In the genomic region with DNA sequence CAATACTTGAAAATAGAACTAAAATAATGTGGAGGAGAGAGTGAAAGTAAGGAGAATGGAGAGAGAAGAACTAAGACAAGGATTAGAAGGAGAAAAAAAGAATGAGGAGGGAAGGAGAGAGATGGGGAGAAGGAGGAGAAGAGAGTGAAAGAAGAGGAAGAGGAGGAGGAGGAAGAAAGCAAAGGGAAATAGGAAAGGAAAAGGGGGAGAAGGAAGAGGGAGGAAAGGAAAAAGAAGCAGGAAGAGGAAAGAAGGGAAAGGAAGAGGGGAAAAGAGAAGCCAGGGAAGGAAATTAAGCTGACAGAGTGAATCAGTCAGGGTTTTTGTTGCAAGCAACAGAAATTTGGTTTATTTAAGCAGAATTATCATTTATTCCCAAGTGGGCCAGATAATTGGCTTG, we compare ENCODE assay signal across 1 cellular context.
TF ChIP-seq lines count a peak whose summit lies in the region.

No MANE protein-coding gene starts in this region.

TF ChIP-seq in K562, 482 proteins besides CTCF, POLR2A, EP300 and RAD21 (continued from another document):
- TF ChIP-seq, protein P1, sequence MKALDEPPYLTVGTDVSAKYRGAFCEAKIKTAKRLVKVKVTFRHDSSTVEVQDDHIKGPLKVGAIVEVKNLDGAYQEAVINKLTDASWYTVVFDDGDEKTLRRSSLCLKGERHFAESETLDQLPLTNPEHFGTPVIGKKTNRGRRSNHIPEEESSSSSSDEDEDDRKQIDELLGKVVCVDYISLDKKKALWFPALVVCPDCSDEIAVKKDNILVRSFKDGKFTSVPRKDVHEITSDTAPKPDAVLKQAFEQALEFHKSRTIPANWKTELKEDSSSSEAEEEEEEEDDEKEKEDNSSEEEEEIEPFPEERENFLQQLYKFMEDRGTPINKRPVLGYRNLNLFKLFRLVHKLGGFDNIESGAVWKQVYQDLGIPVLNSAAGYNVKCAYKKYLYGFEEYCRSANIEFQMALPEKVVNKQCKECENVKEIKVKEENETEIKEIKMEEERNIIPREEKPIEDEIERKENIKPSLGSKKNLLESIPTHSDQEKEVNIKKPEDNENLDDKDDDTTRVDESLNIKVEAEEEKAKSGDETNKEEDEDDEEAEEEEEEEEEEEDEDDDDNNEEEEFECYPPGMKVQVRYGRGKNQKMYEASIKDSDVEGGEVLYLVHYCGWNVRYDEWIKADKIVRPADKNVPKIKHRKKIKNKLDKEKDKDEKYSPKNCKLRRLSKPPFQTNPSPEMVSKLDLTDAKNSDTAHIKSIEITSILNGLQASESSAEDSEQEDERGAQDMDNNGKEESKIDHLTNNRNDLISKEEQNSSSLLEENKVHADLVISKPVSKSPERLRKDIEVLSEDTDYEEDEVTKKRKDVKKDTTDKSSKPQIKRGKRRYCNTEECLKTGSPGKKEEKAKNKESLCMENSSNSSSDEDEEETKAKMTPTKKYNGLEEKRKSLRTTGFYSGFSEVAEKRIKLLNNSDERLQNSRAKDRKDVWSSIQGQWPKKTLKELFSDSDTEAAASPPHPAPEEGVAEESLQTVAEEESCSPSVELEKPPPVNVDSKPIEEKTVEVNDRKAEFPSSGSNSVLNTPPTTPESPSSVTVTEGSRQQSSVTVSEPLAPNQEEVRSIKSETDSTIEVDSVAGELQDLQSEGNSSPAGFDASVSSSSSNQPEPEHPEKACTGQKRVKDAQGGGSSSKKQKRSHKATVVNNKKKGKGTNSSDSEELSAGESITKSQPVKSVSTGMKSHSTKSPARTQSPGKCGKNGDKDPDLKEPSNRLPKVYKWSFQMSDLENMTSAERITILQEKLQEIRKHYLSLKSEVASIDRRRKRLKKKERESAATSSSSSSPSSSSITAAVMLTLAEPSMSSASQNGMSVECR (CRISPR knock-in tag; IDR thresholded peaks at IDR 0.05) = no peak
- TF ChIP-seq THRAP3 (IDR thresholded peaks at IDR 0.05; ENCODE audit: borderline replicate concordance) (peak; percentile 77; the same call in 1 of the 2 replicates), EHMT2 (IDR thresholded peaks at IDR 0.05) (peak; percentile 73; the same call in 1 of the 2 replicates), ADNP (tag; IDR thresholded peaks at IDR 0.05) (no peak), YBX1 (IDR thresholded peaks at IDR 0.05) (peak; percentile 31; the same call in 1 of the 2 replicates), LARP7 (IDR thresholded peaks at IDR 0.05) (0 out of 2 replicates have a peak, but pooled peaks have one; percentile 47), RBM34 (IDR thresholded peaks at IDR 0.05; ENCODE audit: borderline replicate concordance, insufficient read depth, low read length) (no peak), HLTF (IDR thresholded peaks at IDR 0.05) (peak; percentile 74; the same call in 1 of the 2 replicates), ZNF316 (IDR thresholded peaks at IDR 0.05) (peak; percentile 55), TRIM24 (IDR thresholded peaks at IDR 0.05) (0 out of 4 replicates have a peak, but pooled peaks of 1 of the 2 experiments have one; percentile 38), TOE1 (IDR thresholded peaks at IDR 0.05; ENCODE audit: borderline replicate concordance) (peak; percentile 32; the same call in 1 of the 2 replicates), TOE1 (CRISPR knock-in tag; IDR thresholded peaks at IDR 0.05; ENCODE audit: borderline replicate concordance, low read depth) (no peak)
- TF ChIP-seq, protein P2, sequence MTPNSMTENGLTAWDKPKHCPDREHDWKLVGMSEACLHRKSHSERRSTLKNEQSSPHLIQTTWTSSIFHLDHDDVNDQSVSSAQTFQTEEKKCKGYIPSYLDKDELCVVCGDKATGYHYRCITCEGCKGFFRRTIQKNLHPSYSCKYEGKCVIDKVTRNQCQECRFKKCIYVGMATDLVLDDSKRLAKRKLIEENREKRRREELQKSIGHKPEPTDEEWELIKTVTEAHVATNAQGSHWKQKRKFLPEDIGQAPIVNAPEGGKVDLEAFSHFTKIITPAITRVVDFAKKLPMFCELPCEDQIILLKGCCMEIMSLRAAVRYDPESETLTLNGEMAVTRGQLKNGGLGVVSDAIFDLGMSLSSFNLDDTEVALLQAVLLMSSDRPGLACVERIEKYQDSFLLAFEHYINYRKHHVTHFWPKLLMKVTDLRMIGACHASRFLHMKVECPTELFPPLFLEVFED (CRISPR knock-in tag; conservative IDR thresholded peaks at IDR 0.05) = peak; percentile 83; the same call in 1 of the 2 replicates
- TF ChIP-seq, protein P3, sequence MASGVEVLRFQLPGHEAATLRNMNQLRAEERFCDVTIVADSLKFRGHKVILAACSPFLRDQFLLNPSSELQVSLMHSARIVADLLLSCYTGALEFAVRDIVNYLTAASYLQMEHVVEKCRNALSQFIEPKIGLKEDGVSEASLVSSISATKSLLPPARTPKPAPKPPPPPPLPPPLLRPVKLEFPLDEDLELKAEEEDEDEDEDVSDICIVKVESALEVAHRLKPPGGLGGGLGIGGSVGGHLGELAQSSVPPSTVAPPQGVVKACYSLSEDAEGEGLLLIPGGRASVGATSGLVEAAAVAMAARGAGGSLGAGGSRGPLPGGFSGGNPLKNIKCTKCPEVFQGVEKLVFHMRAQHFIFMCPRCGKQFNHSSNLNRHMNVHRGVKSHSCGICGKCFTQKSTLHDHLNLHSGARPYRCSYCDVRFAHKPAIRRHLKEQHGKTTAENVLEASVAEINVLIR (CRISPR knock-in tag; IDR thresholded peaks at IDR 0.05) = no peak
- TF ChIP-seq, protein P4, sequence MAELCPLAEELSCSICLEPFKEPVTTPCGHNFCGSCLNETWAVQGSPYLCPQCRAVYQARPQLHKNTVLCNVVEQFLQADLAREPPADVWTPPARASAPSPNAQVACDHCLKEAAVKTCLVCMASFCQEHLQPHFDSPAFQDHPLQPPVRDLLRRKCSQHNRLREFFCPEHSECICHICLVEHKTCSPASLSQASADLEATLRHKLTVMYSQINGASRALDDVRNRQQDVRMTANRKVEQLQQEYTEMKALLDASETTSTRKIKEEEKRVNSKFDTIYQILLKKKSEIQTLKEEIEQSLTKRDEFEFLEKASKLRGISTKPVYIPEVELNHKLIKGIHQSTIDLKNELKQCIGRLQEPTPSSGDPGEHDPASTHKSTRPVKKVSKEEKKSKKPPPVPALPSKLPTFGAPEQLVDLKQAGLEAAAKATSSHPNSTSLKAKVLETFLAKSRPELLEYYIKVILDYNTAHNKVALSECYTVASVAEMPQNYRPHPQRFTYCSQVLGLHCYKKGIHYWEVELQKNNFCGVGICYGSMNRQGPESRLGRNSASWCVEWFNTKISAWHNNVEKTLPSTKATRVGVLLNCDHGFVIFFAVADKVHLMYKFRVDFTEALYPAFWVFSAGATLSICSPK (IDR thresholded peaks at IDR 0.05; ENCODE audit: borderline replicate concordance) = 0 out of 2 replicates have a peak, but pooled peaks have one; percentile 81
- TF ChIP-seq, protein P5, sequence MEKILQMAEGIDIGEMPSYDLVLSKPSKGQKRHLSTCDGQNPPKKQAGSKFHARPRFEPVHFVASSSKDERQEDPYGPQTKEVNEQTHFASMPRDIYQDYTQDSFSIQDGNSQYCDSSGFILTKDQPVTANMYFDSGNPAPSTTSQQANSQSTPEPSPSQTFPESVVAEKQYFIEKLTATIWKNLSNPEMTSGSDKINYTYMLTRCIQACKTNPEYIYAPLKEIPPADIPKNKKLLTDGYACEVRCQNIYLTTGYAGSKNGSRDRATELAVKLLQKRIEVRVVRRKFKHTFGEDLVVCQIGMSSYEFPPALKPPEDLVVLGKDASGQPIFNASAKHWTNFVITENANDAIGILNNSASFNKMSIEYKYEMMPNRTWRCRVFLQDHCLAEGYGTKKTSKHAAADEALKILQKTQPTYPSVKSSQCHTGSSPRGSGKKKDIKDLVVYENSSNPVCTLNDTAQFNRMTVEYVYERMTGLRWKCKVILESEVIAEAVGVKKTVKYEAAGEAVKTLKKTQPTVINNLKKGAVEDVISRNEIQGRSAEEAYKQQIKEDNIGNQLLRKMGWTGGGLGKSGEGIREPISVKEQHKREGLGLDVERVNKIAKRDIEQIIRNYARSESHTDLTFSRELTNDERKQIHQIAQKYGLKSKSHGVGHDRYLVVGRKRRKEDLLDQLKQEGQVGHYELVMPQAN (IDR thresholded peaks at IDR 0.05; ENCODE audit: borderline replicate concordance) = 0 out of 2 replicates have a peak, but pooled peaks have one; percentile 45
- TF ChIP-seq, protein P6, sequence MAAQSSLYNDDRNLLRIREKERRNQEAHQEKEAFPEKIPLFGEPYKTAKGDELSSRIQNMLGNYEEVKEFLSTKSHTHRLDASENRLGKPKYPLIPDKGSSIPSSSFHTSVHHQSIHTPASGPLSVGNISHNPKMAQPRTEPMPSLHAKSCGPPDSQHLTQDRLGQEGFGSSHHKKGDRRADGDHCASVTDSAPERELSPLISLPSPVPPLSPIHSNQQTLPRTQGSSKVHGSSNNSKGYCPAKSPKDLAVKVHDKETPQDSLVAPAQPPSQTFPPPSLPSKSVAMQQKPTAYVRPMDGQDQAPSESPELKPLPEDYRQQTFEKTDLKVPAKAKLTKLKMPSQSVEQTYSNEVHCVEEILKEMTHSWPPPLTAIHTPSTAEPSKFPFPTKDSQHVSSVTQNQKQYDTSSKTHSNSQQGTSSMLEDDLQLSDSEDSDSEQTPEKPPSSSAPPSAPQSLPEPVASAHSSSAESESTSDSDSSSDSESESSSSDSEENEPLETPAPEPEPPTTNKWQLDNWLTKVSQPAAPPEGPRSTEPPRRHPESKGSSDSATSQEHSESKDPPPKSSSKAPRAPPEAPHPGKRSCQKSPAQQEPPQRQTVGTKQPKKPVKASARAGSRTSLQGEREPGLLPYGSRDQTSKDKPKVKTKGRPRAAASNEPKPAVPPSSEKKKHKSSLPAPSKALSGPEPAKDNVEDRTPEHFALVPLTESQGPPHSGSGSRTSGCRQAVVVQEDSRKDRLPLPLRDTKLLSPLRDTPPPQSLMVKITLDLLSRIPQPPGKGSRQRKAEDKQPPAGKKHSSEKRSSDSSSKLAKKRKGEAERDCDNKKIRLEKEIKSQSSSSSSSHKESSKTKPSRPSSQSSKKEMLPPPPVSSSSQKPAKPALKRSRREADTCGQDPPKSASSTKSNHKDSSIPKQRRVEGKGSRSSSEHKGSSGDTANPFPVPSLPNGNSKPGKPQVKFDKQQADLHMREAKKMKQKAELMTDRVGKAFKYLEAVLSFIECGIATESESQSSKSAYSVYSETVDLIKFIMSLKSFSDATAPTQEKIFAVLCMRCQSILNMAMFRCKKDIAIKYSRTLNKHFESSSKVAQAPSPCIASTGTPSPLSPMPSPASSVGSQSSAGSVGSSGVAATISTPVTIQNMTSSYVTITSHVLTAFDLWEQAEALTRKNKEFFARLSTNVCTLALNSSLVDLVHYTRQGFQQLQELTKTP (IDR thresholded peaks at IDR 0.05; ENCODE audit: low read depth in 1 of 2, partially characterized antibody in 2 of 2) = peak in 1 of 2 experiments; percentile 30
- TF ChIP-seq, protein P7, sequence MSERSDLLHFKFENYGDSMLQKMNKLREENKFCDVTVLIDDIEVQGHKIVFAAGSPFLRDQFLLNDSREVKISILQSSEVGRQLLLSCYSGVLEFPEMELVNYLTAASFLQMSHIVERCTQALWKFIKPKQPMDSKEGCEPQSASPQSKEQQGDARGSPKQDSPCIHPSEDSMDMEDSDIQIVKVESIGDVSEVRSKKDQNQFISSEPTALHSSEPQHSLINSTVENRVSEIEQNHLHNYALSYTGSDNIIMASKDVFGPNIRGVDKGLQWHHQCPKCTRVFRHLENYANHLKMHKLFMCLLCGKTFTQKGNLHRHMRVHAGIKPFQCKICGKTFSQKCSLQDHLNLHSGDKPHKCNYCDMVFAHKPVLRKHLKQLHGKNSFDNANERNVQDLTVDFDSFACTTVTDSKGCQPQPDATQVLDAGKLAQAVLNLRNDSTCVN (CRISPR knock-in tag; IDR thresholded peaks at IDR 0.05) = peak; percentile 84
TF ChIP-seq in K562: peak in this region for 39.
